18 cellular contexts compared by ENCODE assay signal in the genomic region with DNA sequence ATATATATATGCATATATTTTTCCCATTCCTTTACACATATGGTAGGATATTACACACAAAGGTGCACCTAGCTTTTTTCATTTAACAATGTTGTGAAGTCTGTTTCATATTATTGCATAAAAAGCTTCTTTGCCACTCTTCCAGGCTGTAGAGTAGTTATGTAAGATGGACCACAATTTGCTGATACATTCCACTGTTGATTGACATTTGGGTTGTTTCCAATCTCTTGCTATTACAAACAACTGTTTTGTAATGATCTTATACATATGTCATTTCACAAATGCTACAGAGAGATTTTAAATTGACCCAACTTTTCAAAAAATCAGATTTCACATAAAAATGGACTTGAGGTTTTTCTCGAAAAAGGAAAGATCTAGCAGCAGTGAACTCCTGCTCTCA.
DNase-seq lines count a peak whose midpoint lies in the region; TF ChIP-seq lines count a peak whose summit lies in the region.
"Had no signal": no experiment of that assay in that cellular context is flagged by ENCODE, and none has a peak within 500 bp of the region (broad histone marks: within the 10 kb centered on the region; RNA-seq: fewer than 3 reads in every experiment).

No MANE protein-coding gene starts in this region.

- TF ChIP-seq CTCF in cardiac fibroblast (IDR thresholded peaks at IDR 0.05; ENCODE audit: low read depth, low read length) (no peak), fibroblast of pulmonary artery (IDR thresholded peaks at IDR 0.05; ENCODE audit: low read length, missing control alignments) (no peak), stomach (IDR thresholded peaks at IDR 0.05) (no peak)

- H3K4me1 ChIP-seq in subcutaneous abdominal adipose tissue (ENCODE audit: control insufficient read depth in 5 of 5, insufficient read depth in 5 of 5, low read length in 5 of 5) (peaks cover 0 to 9% (median 0%) of the 10 kb centered on the region in 5 donors), stomach (peaks cover 0 to 15% (median 5%) of the 10 kb centered on the region in 4 donors)
- H3K4me1 ChIP-seq: BE2C had no signal

- H3K27ac ChIP-seq in subcutaneous abdominal adipose tissue (ENCODE audit: low read depth, low read length) (peak overlapping the region; percentile 9), stomach (no peak overlapping the region)

- no peak for TF ChIP-seq EP300 in stomach (IDR thresholded peaks at IDR 0.05)

- no peak overlapping the region for H3K9ac ChIP-seq in subcutaneous abdominal adipose tissue (ENCODE audit: low read length in 5 of 5)

- H3K9me3 ChIP-seq in subcutaneous abdominal adipose tissue (ENCODE audit: control insufficient read depth in 5 of 5, low read length in 5 of 5) (no peaks in the 10 kb centered on the region), stomach (no peaks in the 10 kb centered on the region)
- H3K9me3 ChIP-seq: BE2C had no signal

- H3K36me3 ChIP-seq in subcutaneous abdominal adipose tissue (ENCODE audit: control insufficient read depth in 5 of 5, insufficient read depth in 5 of 5, low read length in 5 of 5) (no peaks in the 10 kb centered on the region), stomach (no peaks in the 10 kb centered on the region)
- H3K36me3 ChIP-seq: BE2C had no signal

- DNase-seq in NCI-H226 (peak; percentile 60), cardiac fibroblast (ENCODE audit: low read depth in 2 of 2) (peak; percentile 28 to 35), fibroblast of pulmonary artery (ENCODE audit: low read depth) (peak; percentile 59), stomach (no peak), T-helper 1 cell (no peak)
- no peak for DNase-seq in stimulated activated CD4-positive, alpha-beta T cell treated with anti-CD3 and anti-CD28 coated beads, Interleukin-15, amount 100 ng/mL, for 24 hours
- DNase-seq: BE2C, Calu3, DMS153, DND-41, MM.1S, NCI-H1694, NCI-H2029 treated with DMSO at 0.1 percent for 48 hours, NCI-H526 treated with DMSO at 0.1 percent for 48 hours, RPMI8226, SHP77 had no signal

- no peak for TF ChIP-seq POLR2A in stomach (IDR thresholded peaks at IDR 0.05)

- WGBS in stomach, 5 donors = 0 to 97% (median 41%) methylated on average over 1 of the region's 1 CpG

- no peak overlapping the region for H3K4me3 ChIP-seq in cardiac fibroblast (replicated peaks in 1 of 2; ENCODE audit: low read depth in 2 of 2, low read length in 2 of 2)
- no peak overlapping the region for H3K4me3 ChIP-seq in fibroblast of pulmonary artery (replicated peaks; ENCODE audit: low read depth, low read length)
- no peak overlapping the region for H3K4me3 ChIP-seq in subcutaneous abdominal adipose tissue (ENCODE audit: low read depth in 1 of 5, low read length in 5 of 5)
- no peak overlapping the region for H3K4me3 ChIP-seq in stomach
- H3K4me3 ChIP-seq: K562 had no signal

- intact Hi-C loops in stomach (cut with DNase I; ENCODE audit: low total_unique reads) = no loop called here

- no peaks in the 10 kb centered on the region for H3K27me3 ChIP-seq in subcutaneous abdominal adipose tissue (ENCODE audit: control insufficient read depth in 5 of 5, insufficient read depth in 4 of 5, low read length in 5 of 5)
- H3K27me3 ChIP-seq in stomach = no peaks in the 10 kb centered on the region
- H3K27me3 ChIP-seq: BE2C had no signal

Comparison
In these comparisons a context has a peak if more than half of its experiments do, and no peak if none do; other contexts are left out.
1. DNase-seq: peak in NCI-H226 (single experiment), cardiac fibroblast (2 of 2) and fibroblast of pulmonary artery (single experiment); none in stomach (single experiment), T-helper 1 cell (0 of 5) and stimulated activated CD4-positive, alpha-beta T cell treated with anti-CD3 and anti-CD28 coated beads, Interleukin-15, amount 100 ng/mL, for 24 hours (single experiment).